20 cellular contexts compared by ENCODE assay signal in the genomic region with DNA sequence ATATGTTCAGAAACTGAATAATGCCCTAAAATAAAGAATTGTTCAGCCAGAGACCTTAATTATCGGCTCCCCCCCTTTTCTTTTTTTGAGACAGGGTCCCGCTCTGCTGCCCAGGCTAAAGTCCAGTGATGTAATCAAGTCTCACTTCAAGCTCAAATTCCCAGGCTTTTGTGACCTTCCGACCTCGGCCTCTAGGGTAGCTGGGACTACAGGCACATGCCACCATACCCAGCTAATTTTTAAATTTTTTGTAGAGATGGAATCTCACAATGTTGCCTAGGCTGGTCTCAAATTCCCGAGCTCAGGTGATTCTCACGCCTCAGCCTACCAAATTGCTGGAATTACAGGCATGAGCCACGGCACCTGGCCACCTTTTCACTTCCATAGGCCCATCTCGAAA. TPM values are rescaled to one million over a fixed set of nuclear protein-coding genes. Genes with fewer than 3 reads are reported as not detected.
A peak's percentile ranks its signal among the peaks of the same experiment; 100 is the strongest.
DNase-seq lines count a peak whose midpoint lies in the region; ATAC-seq, FAIRE-seq and TF ChIP-seq lines count a peak whose summit lies in the region.
"Had no signal": no experiment of that assay in that cellular context is flagged by ENCODE, and none has a peak within 500 bp of the region (broad histone marks: within the 10 kb centered on the region; RNA-seq: fewer than 3 reads in every experiment).

No MANE protein-coding gene starts in this region.

- H3K4me3 ChIP-seq in HepG2 (replicated peaks in 1 of 3; ENCODE audit: insufficient read depth in 1 of 3, low read depth in 2 of 3, low read length in 3 of 3) (no peak overlapping the region), right lobe of liver (no peak overlapping the region), endodermal cell (ENCODE audit: low read length) (no peak overlapping the region)
- H3K4me3 ChIP-seq: A549, GM12878, GM23338 had no signal

- H3K9me3 ChIP-seq in HepG2 (ENCODE audit: low read length) (no peaks in the 10 kb centered on the region), right lobe of liver (no peaks in the 10 kb centered on the region), endodermal cell (ENCODE audit: control insufficient read depth, low read length) (no peaks in the 10 kb centered on the region)
- H3K9me3 ChIP-seq: A549 had no signal

- H4K20me1 ChIP-seq in HepG2 (ENCODE audit: insufficient read depth, low read length) = no peaks in the 10 kb centered on the region

- H3K9ac ChIP-seq in HepG2 (ENCODE audit: insufficient read depth, low read depth, low read length) = no peak overlapping the region
- no peak overlapping the region for H3K9ac ChIP-seq in endodermal cell (ENCODE audit: extremely low read depth, low read length, poor library complexity, severe bottlenecking)

- CTCF ChIA-PET in HepG2 (lab: Yijun Ruan, JAX; ENCODE audit: low intra/inter-chr PET ratio, low total read pairs) = no interaction called here

- TF ChIP-seq POLR2A in HepG2 (IDR thresholded peaks at IDR 0.05; ENCODE audit: insufficient read depth in 1 of 2, low read depth in 2 of 2, low read length in 2 of 2) (no peak), right lobe of liver (IDR thresholded peaks at IDR 0.05) (no peak)

- in situ Hi-C loops in HepG2 (cut with HindIII; ENCODE audit: extremely low pct_ligation_motif_present, low pct_unique_long_range_greater_than_20kb) = no loop called here

- peaks cover 3 to 41% of the 10 kb centered on the region in 2 experiments; a peak in 4 of 5 replicates for H3K36me3 ChIP-seq in HepG2 (replicated peaks in 1 of 2; ENCODE audit: control insufficient read depth in 1 of 2, insufficient read depth in 2 of 2, low read length in 2 of 2)
- peaks cover 0 to 29% (median 17%) of the 10 kb centered on the region in 4 donors for H3K36me3 ChIP-seq in right lobe of liver
- H3K36me3 ChIP-seq in endodermal cell (ENCODE audit: control insufficient read depth, insufficient read depth, low read length) = peaks cover 55% of the 10 kb centered on the region

- DNase-seq in HepG2 (ENCODE audit: low spot score) (no peak), right lobe of liver (no peak), endodermal cell (no peak), left kidney (ENCODE audit: low read depth, low spot score) (peak; percentile 3)
- DNase-seq: AML-193; CD4-positive, alpha-beta T cell; DMS153; DMS79 treated with DMSO at 0.1 percent for 48 hours; GF-D8; HCEC 1CT had no signal

- H3K4me1 ChIP-seq in HepG2 (ENCODE audit: insufficient read depth, low read length) (peaks cover 7% of the 10 kb centered on the region), right lobe of liver (peaks cover 0 to 15% (median 6%) of the 10 kb centered on the region in 4 donors), endodermal cell (ENCODE audit: control insufficient read depth, insufficient read depth, low read length) (no peaks in the 10 kb centered on the region)

- TF ChIP-seq RAD21 in HepG2 (CRISPR knock-in tag; IDR thresholded peaks at IDR 0.05) = no peak

- no peak for TF ChIP-seq CTCF in HepG2 (CRISPR knock-in tag; IDR thresholded peaks at IDR 0.05)
- TF ChIP-seq CTCF in right lobe of liver (IDR thresholded peaks at IDR 0.05) = no peak
- peak; percentile 49 for TF ChIP-seq CTCF in endodermal cell (conservative IDR thresholded peaks at IDR 0.05)

- H3K4me1 Mint-ChIP-seq in endodermal cell = peaks cover 2% of the 10 kb centered on the region

- H3K27ac Mint-ChIP-seq in endodermal cell = no peak overlapping the region
- H3K27ac Mint-ChIP-seq: CD4-positive, alpha-beta T cell; GM23338 had no signal

- H3K4me2 ChIP-seq in HepG2 (ENCODE audit: low read depth, low read length) = no peak overlapping the region
- H3K4me2 ChIP-seq: A549, GM23338 had no signal

- H3K27me3 ChIP-seq in HepG2 (ENCODE audit: control insufficient read depth in 1 of 2, insufficient read depth in 2 of 2, low read length in 2 of 2) (no peaks in the 10 kb centered on the region), right lobe of liver (no peaks in the 10 kb centered on the region), endodermal cell (ENCODE audit: control insufficient read depth, insufficient read depth, low read length, poor library complexity, severe bottlenecking) (no peaks in the 10 kb centered on the region)

- TF ChIP-seq EP300 in HepG2 (IDR thresholded peaks at IDR 0.05; ENCODE audit: low read depth in 2 of 2, low read length in 2 of 2) = no peak
- TF ChIP-seq EP300 in HepG2 (CRISPR knock-in tag; IDR thresholded peaks at IDR 0.05; ENCODE audit: borderline replicate concordance) = no peak

- H2AFZ ChIP-seq in HepG2 (ENCODE audit: low read length) = no peak overlapping the region
- H2AFZ ChIP-seq: GM23338 had no signal

- no peak overlapping the region for H3K4me3 Mint-ChIP-seq in endodermal cell
- H3K4me3 Mint-ChIP-seq: CD4-positive, alpha-beta T cell; GM23338 had no signal

- H3K27ac ChIP-seq in HepG2 (ENCODE audit: extremely low read length, insufficient read depth, low read length) (no peak overlapping the region), right lobe of liver (no peak overlapping the region), endodermal cell (ENCODE audit: low read depth, low read length) (no peak overlapping the region)
- H3K27ac ChIP-seq: 22Rv1, A549, C4-2B had no signal

- H3K79me2 ChIP-seq in HepG2 (ENCODE audit: insufficient read depth, low read length) = no peaks in the 10 kb centered on the region

- POLR2A ChIA-PET in HepG2 (lab: Yijun Ruan, JAX) = interaction anchor here (1.5 kb wide), 1 partner anchor 44 kb away, joined by 3 read pairs; a partner anchor contains a TSS

- ATAC-seq in HepG2 = no peak
- no peak for ATAC-seq in right lobe of liver
- no peak for ATAC-seq in HG03460 (IDR thresholded peaks at IDR 0.05; ENCODE audit: unreplicated experiment)
- ATAC-seq in HG02981 (IDR thresholded peaks at IDR 0.05; ENCODE audit: unreplicated experiment) = no peak
- ATAC-seq in GM19463 (IDR thresholded peaks at IDR 0.05; ENCODE audit: unreplicated experiment) = no peak
- ATAC-seq in GM19351 (IDR thresholded peaks at IDR 0.05; ENCODE audit: unreplicated experiment) = no peak
- ATAC-seq: A549, GM12878, GM23338 had no signal

- BruUV-seq in HepG2 (replicated peaks; lab: Mats Ljungman, UMichigan) = no TSS peak

- FAIRE-seq in HepG2 (lab: Jason Lieb, UNC) = no peak
- FAIRE-seq: GM12878, H54 had no signal

- no peaks in the 10 kb centered on the region for H3K9me3 Mint-ChIP-seq in endodermal cell
- H3K9me3 Mint-ChIP-seq: CD4-positive, alpha-beta T cell; GM23338 had no signal

- WGBS in HepG2 (ENCODE audit: low lambda C conversion rate) = 92% methylated on average over 8 of the region's 8 CpGs
- WGBS in right lobe of liver (ENCODE audit: insufficient coverage, low coverage, low lambda C conversion rate, missing lambda C conversion rate) = 76% methylated on average over 5 of the region's 8 CpGs
- 91 to 96% methylated on average over 6 to 8 of the region's 8 CpGs for WGBS in endodermal cell (ENCODE audit: insufficient coverage in 1 of 2, insufficient read length in 1 of 2), 2 experiments

- H3K36me3 Mint-ChIP-seq in endodermal cell (ENCODE audit: low read depth) = peaks cover 51% of the 10 kb centered on the region

- no peaks in the 10 kb centered on the region for H3K27me3 Mint-ChIP-seq in endodermal cell (ENCODE audit: insufficient read depth)
- H3K27me3 Mint-ChIP-seq: CD4-positive, alpha-beta T cell had no signal

- intact Hi-C loops in HepG2 (cut with micrococcal nuclease; ENCODE audit: unreplicated experiment) (no loop called here), right lobe of liver (cut with DNase I) (no loop called here)

RNA-seq across cellular contexts. Expression of a gene that starts 26.5 kb away (rescaled TPM):
- 85.3 and 119 TPM in 2 replicates for total RNA-seq in HepG2 (2016; rRNA removed; fragmentation: Illumina TruSeq; extraction: Trizol)
- total RNA-seq in HepG2 (2016; cell fraction: cytosol; rRNA removed; fragmentation: Illumina TruSeq; extraction: Trizol; ENCODE audit: low read depth) = 21.5 and 21.7 TPM in 2 replicates
- total RNA-seq in HepG2 (2016; cell fraction: insoluble cytoplasmic fraction; rRNA removed; fragmentation: Illumina TruSeq; extraction: Trizol) = 96.8 and 124 TPM in 2 replicates
- 36.9 and 37.7 TPM in 2 replicates for total RNA-seq in HepG2 (2016; cell fraction: membrane; rRNA removed; fragmentation: Illumina TruSeq; extraction: Trizol)
- 87.3 and 93.4 TPM in 2 replicates for total RNA-seq in HepG2 (2016; cell fraction: nucleus; rRNA removed; fragmentation: Illumina TruSeq; extraction: Trizol)
- polyA plus RNA-seq in HepG2 (2011; rRNA removed) = 106 TPM in 2 replicates
- 52.5 and 87.0 TPM in 2 replicates for polyA plus RNA-seq in HepG2 (2011; cell fraction: cytosol; rRNA removed)
- polyA plus RNA-seq in HepG2 (2011; cell fraction: nucleus; rRNA removed) = 16.1 and 21.6 TPM in 2 replicates
- 47.2 and 80.4 TPM in 2 replicates for polyA plus RNA-seq in HepG2 (2012)
- 21.4 and 21.8 TPM in 2 replicates for polyA plus RNA-seq in HepG2 (2016; cell fraction: cytosol; fragmentation: Illumina TruSeq; extraction: Trizol; ENCODE audit: low read depth)
- polyA plus RNA-seq in HepG2 (2016; cell fraction: insoluble cytoplasmic fraction; fragmentation: Illumina TruSeq; extraction: Trizol; ENCODE audit: low read depth) = 89.7 and 101 TPM in 2 replicates
- 30.1 and 30.7 TPM in 2 replicates for polyA plus RNA-seq in HepG2 (2016; cell fraction: membrane; fragmentation: Illumina TruSeq; extraction: Trizol; ENCODE audit: low read depth)
- 157 and 166 TPM in 2 replicates for polyA plus RNA-seq in HepG2 (2016; cell fraction: nucleus; fragmentation: Illumina TruSeq; extraction: Trizol; ENCODE audit: insufficient read depth, low read depth)
- 160 and 278 TPM in 2 replicates for polyA minus RNA-seq in HepG2 (2011; rRNA and poly(A)+ RNA removed; ENCODE audit: low replicate concordance)
- polyA minus RNA-seq in HepG2 (2011; cell fraction: cytosol; rRNA and poly(A)+ RNA removed) = 41.8 and 64.7 TPM in 2 replicates
- 33.7 and 41.3 TPM in 2 replicates for polyA minus RNA-seq in HepG2 (2011; cell fraction: nucleus; rRNA and poly(A)+ RNA removed)
- total RNA-seq in right lobe of liver = 10 to 100 TPM; 54.7 to 92.9 (median 75.9) TPM
- 10 to 100 TPM; 76.2 to 79.6 TPM for total RNA-seq in endodermal cell
- polyA plus RNA-seq in endodermal cell (2013, experiment 1 of 2) = 87.7 TPM
- polyA plus RNA-seq in endodermal cell (2013, experiment 2 of 2) = 81.1 TPM

RNA-seq across cellular contexts. Expression of a gene that starts 43.8 kb away (rescaled TPM):
- total RNA-seq in HepG2 (2016; rRNA removed; fragmentation: Illumina TruSeq; extraction: Trizol) = 38.5 and 52.7 TPM in 2 replicates
- 7.1 and 9.1 TPM in 2 replicates for total RNA-seq in HepG2 (2016; cell fraction: cytosol; rRNA removed; fragmentation: Illumina TruSeq; extraction: Trizol; ENCODE audit: low read depth)
- 38.4 and 54.3 TPM in 2 replicates for total RNA-seq in HepG2 (2016; cell fraction: insoluble cytoplasmic fraction; rRNA removed; fragmentation: Illumina TruSeq; extraction: Trizol)
- 14.3 and 17.8 TPM in 2 replicates for total RNA-seq in HepG2 (2016; cell fraction: membrane; rRNA removed; fragmentation: Illumina TruSeq; extraction: Trizol)
- 19.4 and 21.3 TPM in 2 replicates for total RNA-seq in HepG2 (2016; cell fraction: nucleus; rRNA removed; fragmentation: Illumina TruSeq; extraction: Trizol)
- 17.1 and 27.5 TPM in 2 replicates for polyA plus RNA-seq in HepG2 (2011; rRNA removed)
- 11.1 and 19.0 TPM in 2 replicates for polyA plus RNA-seq in HepG2 (2011; cell fraction: cytosol; rRNA removed)
- polyA plus RNA-seq in HepG2 (2011; cell fraction: nucleus; rRNA removed) = 6.4 and 7.2 TPM in 2 replicates
- polyA plus RNA-seq in HepG2 (2012) = 17.1 and 26.3 TPM in 2 replicates
- polyA plus RNA-seq in HepG2 (2016; cell fraction: cytosol; fragmentation: Illumina TruSeq; extraction: Trizol; ENCODE audit: low read depth) = 3.8 and 4.1 TPM in 2 replicates
- 44.3 and 45.9 TPM in 2 replicates for polyA plus RNA-seq in HepG2 (2016; cell fraction: insoluble cytoplasmic fraction; fragmentation: Illumina TruSeq; extraction: Trizol; ENCODE audit: low read depth)
- 9.1 and 10.6 TPM in 2 replicates for polyA plus RNA-seq in HepG2 (2016; cell fraction: membrane; fragmentation: Illumina TruSeq; extraction: Trizol; ENCODE audit: low read depth)
- 19.2 and 22.1 TPM in 2 replicates for polyA plus RNA-seq in HepG2 (2016; cell fraction: nucleus; fragmentation: Illumina TruSeq; extraction: Trizol; ENCODE audit: insufficient read depth, low read depth)
- 23.3 and 82.5 TPM in 2 replicates for polyA minus RNA-seq in HepG2 (2011; rRNA and poly(A)+ RNA removed; ENCODE audit: low replicate concordance)
- polyA minus RNA-seq in HepG2 (2011; cell fraction: cytosol; rRNA and poly(A)+ RNA removed) = 19.5 and 19.6 TPM in 2 replicates
- polyA minus RNA-seq in HepG2 (2011; cell fraction: nucleus; rRNA and poly(A)+ RNA removed) = 14.4 and 23.9 TPM in 2 replicates
- total RNA-seq in right lobe of liver = 100 to 1,000 TPM in 3 of 6 experiments, 10 to 100 TPM in 3; 69.7 to 139 (median 93.8) TPM
- 10 to 100 TPM; 47.6 to 52.2 TPM for total RNA-seq in endodermal cell
- polyA plus RNA-seq in endodermal cell (2013, experiment 1 of 2) = 44.6 TPM
- 38.7 TPM for polyA plus RNA-seq in endodermal cell (2013, experiment 2 of 2)
